Comparison of ENCODE assay signal across 1 cellular context in genomic region chr5:157442989-157443619, GRCh38.
TF ChIP-seq lines count a peak whose summit lies in the region.

No MANE protein-coding gene starts in this region.

TF ChIP-seq in GM23338, 12 proteins besides CTCF, POLR2A, EP300 and RAD21 (continued from another document):
- TF ChIP-seq, protein P1, sequence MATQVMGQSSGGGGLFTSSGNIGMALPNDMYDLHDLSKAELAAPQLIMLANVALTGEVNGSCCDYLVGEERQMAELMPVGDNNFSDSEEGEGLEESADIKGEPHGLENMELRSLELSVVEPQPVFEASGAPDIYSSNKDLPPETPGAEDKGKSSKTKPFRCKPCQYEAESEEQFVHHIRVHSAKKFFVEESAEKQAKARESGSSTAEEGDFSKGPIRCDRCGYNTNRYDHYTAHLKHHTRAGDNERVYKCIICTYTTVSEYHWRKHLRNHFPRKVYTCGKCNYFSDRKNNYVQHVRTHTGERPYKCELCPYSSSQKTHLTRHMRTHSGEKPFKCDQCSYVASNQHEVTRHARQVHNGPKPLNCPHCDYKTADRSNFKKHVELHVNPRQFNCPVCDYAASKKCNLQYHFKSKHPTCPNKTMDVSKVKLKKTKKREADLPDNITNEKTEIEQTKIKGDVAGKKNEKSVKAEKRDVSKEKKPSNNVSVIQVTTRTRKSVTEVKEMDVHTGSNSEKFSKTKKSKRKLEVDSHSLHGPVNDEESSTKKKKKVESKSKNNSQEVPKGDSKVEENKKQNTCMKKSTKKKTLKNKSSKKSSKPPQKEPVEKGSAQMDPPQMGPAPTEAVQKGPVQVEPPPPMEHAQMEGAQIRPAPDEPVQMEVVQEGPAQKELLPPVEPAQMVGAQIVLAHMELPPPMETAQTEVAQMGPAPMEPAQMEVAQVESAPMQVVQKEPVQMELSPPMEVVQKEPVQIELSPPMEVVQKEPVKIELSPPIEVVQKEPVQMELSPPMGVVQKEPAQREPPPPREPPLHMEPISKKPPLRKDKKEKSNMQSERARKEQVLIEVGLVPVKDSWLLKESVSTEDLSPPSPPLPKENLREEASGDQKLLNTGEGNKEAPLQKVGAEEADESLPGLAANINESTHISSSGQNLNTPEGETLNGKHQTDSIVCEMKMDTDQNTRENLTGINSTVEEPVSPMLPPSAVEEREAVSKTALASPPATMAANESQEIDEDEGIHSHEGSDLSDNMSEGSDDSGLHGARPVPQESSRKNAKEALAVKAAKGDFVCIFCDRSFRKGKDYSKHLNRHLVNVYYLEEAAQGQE (IDR thresholded peaks at IDR 0.05; ENCODE audit: unreplicated experiment), result no peak
